19 cellular contexts compared by ENCODE assay signal in genomic region chr13:40319699-40320586, GRCh38.
DNase-seq lines count a peak whose midpoint lies in the region; ATAC-seq and TF ChIP-seq lines count a peak whose summit lies in the region.
"Had no signal": no experiment of that assay in that cellular context is flagged by ENCODE, and none has a peak within 500 bp of the region (broad histone marks: within the 10 kb centered on the region; RNA-seq: fewer than 3 reads in every experiment).

No MANE protein-coding gene starts in this region.

- peak; percentile 65 for ATAC-seq in activated CD8-positive, alpha-beta T cell treated with anti-CD3 and anti-CD28 coated beads for 36 hours
- peak; percentile 61 for ATAC-seq in left colon
- ATAC-seq in heart left ventricle, result no peak
- ATAC-seq in HG02884 (IDR thresholded peaks at IDR 0.05; ENCODE audit: unreplicated experiment), result no peak
- ATAC-seq: left cardiac atrium had no signal

- peaks cover 43% of the 10 kb centered on the region for H3K4me1 Mint-ChIP-seq in activated CD8-positive, alpha-beta T cell treated with anti-CD3 and anti-CD28 coated beads for 36 hours (ENCODE audit: low read depth)

- intact Hi-C loops in activated CD8-positive, alpha-beta T cell treated with anti-CD3 and anti-CD28 coated beads for 36 hours (cut with micrococcal nuclease), result no loop called here
- intact Hi-C loops in left colon (cut with DNase I, micrococcal nuclease), result no loop called here
- intact Hi-C loops in heart left ventricle (cut with DNase I), result loop anchor here in 5 of 10 donors (5.0 to 10.0 kb wide), 5 partner anchors 85 to 355 kb away; partner anchors contain the start of gene FOXO1 (in 4 of the 5)

- H3K27me3 ChIP-seq in heart left ventricle, result no peaks in the 10 kb centered on the region
- H3K27me3 ChIP-seq: colonic mucosa, Peyer's patch, upper lobe of left lung had no signal

- peaks cover 3% of the 10 kb centered on the region for H3K36me3 Mint-ChIP-seq in activated CD8-positive, alpha-beta T cell treated with anti-CD3 and anti-CD28 coated beads for 36 hours (ENCODE audit: low read depth)

- H3K27me3 Mint-ChIP-seq in activated CD8-positive, alpha-beta T cell treated with anti-CD3 and anti-CD28 coated beads for 36 hours, result no peaks in the 10 kb centered on the region

- TF ChIP-seq POLR2A in heart left ventricle (IDR thresholded peaks at IDR 0.05), result no peak

- POLR2A ChIA-PET in HEK293 (lab: Yijun Ruan, JAX), result no interaction called here
- POLR2A ChIA-PET in activated CD8-positive, alpha-beta T cell treated with anti-CD3 and anti-CD28 coated beads for 36 hours (lab: Charles Lee), result no interaction called here

- H3K9me3 Mint-ChIP-seq in activated CD8-positive, alpha-beta T cell treated with anti-CD3 and anti-CD28 coated beads for 36 hours, result peaks cover 8% of the 10 kb centered on the region

- DNase-seq in NCI-H2171 treated with DMSO at 0.1 percent for 48 hours (lab: John Stamatoyannopoulos, UW), result peak; percentile 6
- no peak for DNase-seq in NCI-H2171 (lab: John Stamatoyannopoulos, UW)
- peak; percentile 43 for DNase-seq in activated CD8-positive, alpha-beta T cell treated with anti-CD3 and anti-CD28 coated beads for 36 hours
- DNase-seq in left colon, result no peak
- DNase-seq in heart left ventricle, result no peak
- DNase-seq in NOMO-1 treated with dmso at 0.1 percent for 144 hours (lab: John Stamatoyannopoulos, UW; ENCODE audit: unreplicated experiment), result no peak
- DNase-seq: activated effector memory CD4-positive, alpha-beta T cell treated with anti-CD3 and anti-CD28 coated beads, Interleukin-2, amount 50 U/mL, for 16 hours; C1 segment of cervical spinal cord; colonic mucosa; DND-41; foreskin fibroblast; left cardiac atrium; NCI-H2029 treated with DMSO at 0.1 percent for 48 hours; NCI-H69; Peyer's patch; upper lobe of left lung had no signal

- H3K36me3 ChIP-seq in HEK293 (ENCODE audit: control insufficient read depth in 2 of 2, insufficient read depth in 1 of 2, low read length in 2 of 2), result no peaks in the 10 kb centered on the region
- H3K36me3 ChIP-seq in heart left ventricle, result no peaks in the 10 kb centered on the region
- H3K36me3 ChIP-seq: colonic mucosa, Peyer's patch, upper lobe of left lung had no signal

- H3K4me3 ChIP-seq in HEK293 (ENCODE audit: low read depth, low read length) (no peak overlapping the region), heart left ventricle (no peak overlapping the region)
- H3K4me3 ChIP-seq: colonic mucosa, Peyer's patch, upper lobe of left lung had no signal

- H3K4me3 Mint-ChIP-seq in activated CD8-positive, alpha-beta T cell treated with anti-CD3 and anti-CD28 coated beads for 36 hours, result no peak overlapping the region

- H3K27ac Mint-ChIP-seq in activated CD8-positive, alpha-beta T cell treated with anti-CD3 and anti-CD28 coated beads for 36 hours, result no peak overlapping the region

- no peaks in the 10 kb centered on the region for H3K9me3 ChIP-seq in HEK293 (ENCODE audit: control insufficient read depth, insufficient read depth, low read depth, low read length)
- peaks cover 0 to 29% (median 7%) of the 10 kb centered on the region in 12 donors for H3K9me3 ChIP-seq in heart left ventricle
- H3K9me3 ChIP-seq: colonic mucosa, Peyer's patch had no signal

- 70 to 95% (median 82%) methylated on average over 3 of the region's 3 CpGs for WGBS in heart left ventricle, 4 donors

- TF ChIP-seq CTCF in HEK293 (tag by site-specific recombination; IDR thresholded peaks at IDR 0.05), result no peak
- no peak for TF ChIP-seq CTCF in activated CD8-positive, alpha-beta T cell treated with anti-CD3 and anti-CD28 coated beads for 36 hours (IDR thresholded peaks at IDR 0.05)
- no peak for TF ChIP-seq CTCF in heart left ventricle (IDR thresholded peaks at IDR 0.05)

- CTCF ChIA-PET in HEK293 (lab: Yijun Ruan, JAX), result no interaction called here
- CTCF ChIA-PET in activated CD8-positive, alpha-beta T cell treated with anti-CD3 and anti-CD28 coated beads for 36 hours (lab: Charles Lee), result no interaction called here

- H3K27ac ChIP-seq in HEK293 (ENCODE audit: extremely low read depth, low read depth, low read length) (no peak overlapping the region), heart left ventricle (no peak overlapping the region)
- H3K27ac ChIP-seq: 22Rv1, colonic mucosa, Peyer's patch, upper lobe of left lung had no signal

- H3K4me1 ChIP-seq in HEK293 (ENCODE audit: control insufficient read depth, insufficient read depth, low read length) (no peaks in the 10 kb centered on the region), heart left ventricle (peaks cover 0 to 15% (median 6%) of the 10 kb centered on the region in 12 donors)
- H3K4me1 ChIP-seq: colonic mucosa, upper lobe of left lung had no signal

TF ChIP-seq in HEK293, 187 proteins besides CTCF, POLR2A, EP300 and RAD21:
- peak; percentile 64 for TF ChIP-seq ZIC2 (tag by site-specific recombination; IDR thresholded peaks at IDR 0.05)
- TF ChIP-seq ZNF416 (tag by site-specific recombination; IDR thresholded peaks at IDR 0.05), result no peak
- peak; percentile 31; the same call in 1 of the 2 replicates for TF ChIP-seq ZFHX2 (tag by site-specific recombination; conservative IDR thresholded peaks at IDR 0.05)
- no peak for TF ChIP-seq IKZF3 (tag by site-specific recombination; IDR thresholded peaks at IDR 0.05)
- TF ChIP-seq ZNF354C (tag by site-specific recombination; IDR thresholded peaks at IDR 0.05; ENCODE audit: borderline replicate concordance, low read depth), result no peak

Comparison
In these comparisons a context has a peak if more than half of its experiments do, and no peak if none do; other contexts are left out.
1. DNase-seq: peak in NCI-H2171 treated with DMSO at 0.1 percent for 48 hours (single experiment) and activated CD8-positive, alpha-beta T cell treated with anti-CD3 and anti-CD28 coated beads for 36 hours (single experiment); none in NCI-H2171 (single experiment), left colon (0 of 2), heart left ventricle (0 of 5) and NOMO-1 treated with dmso at 0.1 percent for 144 hours (single experiment).
2. ATAC-seq: peak in activated CD8-positive, alpha-beta T cell treated with anti-CD3 and anti-CD28 coated beads for 36 hours (single experiment) and left colon (single experiment); none in heart left ventricle (0 of 4) and HG02884 (single experiment).